ENCODE assay signal across 1 cellular context in the genomic region with DNA sequence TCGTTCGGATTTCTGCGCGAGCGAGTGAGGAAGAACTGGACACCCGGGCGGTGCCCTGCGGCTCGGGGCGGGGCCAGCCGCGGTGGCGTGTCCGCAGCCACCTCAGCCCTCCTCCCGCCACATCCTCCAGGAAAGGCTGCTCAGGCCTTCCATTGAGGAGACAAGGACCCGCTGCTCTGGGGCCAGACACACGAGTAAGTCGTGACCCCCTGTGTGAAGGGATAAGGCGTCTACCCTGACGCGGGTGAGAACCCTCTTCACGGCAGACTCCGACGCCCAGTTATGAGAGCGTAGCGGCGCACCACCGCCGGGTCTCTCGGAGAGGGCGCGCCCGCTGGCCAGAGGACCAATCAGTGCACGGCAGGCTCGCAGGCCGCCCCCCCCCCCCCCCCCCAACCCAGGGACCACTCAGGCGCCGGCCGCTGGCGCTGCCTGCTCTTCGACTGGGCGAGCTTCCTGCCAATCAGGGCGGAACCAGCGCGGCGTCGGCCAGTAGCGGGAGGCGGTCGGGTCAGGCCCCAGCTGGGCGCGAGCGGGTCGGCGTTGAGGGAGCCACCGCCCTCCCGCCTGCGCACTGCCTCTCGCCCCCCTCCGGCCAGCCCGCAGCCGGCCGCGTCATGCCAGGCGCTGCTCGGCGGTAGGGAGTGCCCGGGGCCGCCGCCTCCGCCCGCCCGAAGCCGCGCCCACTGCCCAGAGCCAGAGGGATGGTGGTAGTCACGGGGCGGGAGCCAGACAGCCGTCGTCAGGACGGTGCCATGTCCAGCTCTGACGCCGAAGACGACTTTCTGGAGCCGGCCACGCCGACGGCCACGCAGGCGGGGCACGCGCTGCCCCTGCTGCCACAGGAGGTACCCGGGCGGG.
TF ChIP-seq lines count a peak whose summit lies in the region.

TSS of gene KCTD7 (plus strand) at position 521 of the 861 bp plus-strand sequence. CDS start at position 705, 184 bp downstream.

TF ChIP-seq in HepG2, 621 proteins besides CTCF, POLR2A, EP300 and RAD21 (continued from another document and continues in another):
- peak; percentile 27 for TF ChIP-seq TBL1XR1 (IDR thresholded peaks at IDR 0.05; ENCODE audit: borderline replicate concordance, low read length, partially characterized antibody)
- TF ChIP-seq ZFYVE20 (CRISPR knock-in tag; IDR thresholded peaks at IDR 0.05; ENCODE audit: borderline replicate concordance, low read depth), result no peak
- no peak for TF ChIP-seq ZBTB42 (CRISPR knock-in tag; IDR thresholded peaks at IDR 0.05)
- TF ChIP-seq RXRB (CRISPR knock-in tag; IDR thresholded peaks at IDR 0.05; ENCODE audit: borderline replicate concordance), result peak; percentile 30; the same call in 1 of the 2 replicates
- peak; percentile 42 for TF ChIP-seq SRSF1 (optimal IDR thresholded peaks at IDR 0.05; ENCODE audit: low read depth, low read length)
- TF ChIP-seq ELF3 (CRISPR knock-in tag; IDR thresholded peaks at IDR 0.05), result no peak; the same call in none of the 2 replicates
- TF ChIP-seq TGIF2 (CRISPR knock-in tag; IDR thresholded peaks at IDR 0.05), result peak; percentile 46; the same call in 1 of the 2 replicates
- peak; percentile 68 for TF ChIP-seq KAT8 (CRISPR knock-in tag; IDR thresholded peaks at IDR 0.05)
- TF ChIP-seq, protein P1, sequence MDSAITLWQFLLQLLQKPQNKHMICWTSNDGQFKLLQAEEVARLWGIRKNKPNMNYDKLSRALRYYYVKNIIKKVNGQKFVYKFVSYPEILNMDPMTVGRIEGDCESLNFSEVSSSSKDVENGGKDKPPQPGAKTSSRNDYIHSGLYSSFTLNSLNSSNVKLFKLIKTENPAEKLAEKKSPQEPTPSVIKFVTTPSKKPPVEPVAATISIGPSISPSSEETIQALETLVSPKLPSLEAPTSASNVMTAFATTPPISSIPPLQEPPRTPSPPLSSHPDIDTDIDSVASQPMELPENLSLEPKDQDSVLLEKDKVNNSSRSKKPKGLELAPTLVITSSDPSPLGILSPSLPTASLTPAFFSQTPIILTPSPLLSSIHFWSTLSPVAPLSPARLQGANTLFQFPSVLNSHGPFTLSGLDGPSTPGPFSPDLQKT (CRISPR knock-in tag; IDR thresholded peaks at IDR 0.05; ENCODE audit: borderline replicate concordance), result no peak
- TF ChIP-seq ZNF772 (CRISPR knock-in tag; IDR thresholded peaks at IDR 0.05), result peak; percentile 42; the same call in 1 of the 2 replicates
- no peak for TF ChIP-seq ZNF567 (CRISPR knock-in tag; IDR thresholded peaks at IDR 0.05; ENCODE audit: borderline replicate concordance)
- TF ChIP-seq ZNF280B (CRISPR knock-in tag; IDR thresholded peaks at IDR 0.05; ENCODE audit: borderline replicate concordance), result peak; percentile 54; the same call in 1 of the 2 replicates
- peak; percentile 76 for TF ChIP-seq BORCS8-MEF2B (CRISPR knock-in tag; IDR thresholded peaks at IDR 0.05)
- no peak for TF ChIP-seq NONO (IDR thresholded peaks at IDR 0.05)
- peak; percentile 76; the same call in 1 of the 2 replicates for TF ChIP-seq NONO (CRISPR knock-in tag; conservative IDR thresholded peaks at IDR 0.05)
- TF ChIP-seq IRF1 (CRISPR knock-in tag; IDR thresholded peaks at IDR 0.05; ENCODE audit: low read depth), result no peak
- TF ChIP-seq ZNF343 (CRISPR knock-in tag; IDR thresholded peaks at IDR 0.05), result 0 out of 2 replicates have a peak, but pooled peaks have one; percentile 80
- TF ChIP-seq ZFP36L1 (CRISPR knock-in tag; IDR thresholded peaks at IDR 0.05), result 0 out of 2 replicates have a peak, but pooled peaks have one; percentile 47
- TF ChIP-seq ZSCAN21 (CRISPR knock-in tag; IDR thresholded peaks at IDR 0.05; ENCODE audit: borderline replicate concordance), result peak; percentile 84
- TF ChIP-seq ATF6 (CRISPR knock-in tag; conservative IDR thresholded peaks at IDR 0.05), result no peak
- TF ChIP-seq GABPB1 (CRISPR knock-in tag; IDR thresholded peaks at IDR 0.05), result peak; percentile 63
- peak; percentile 73 for TF ChIP-seq ASH2L (IDR thresholded peaks at IDR 0.05; ENCODE audit: insufficient read length, low read depth, low read length)
- TF ChIP-seq ZNF790 (CRISPR knock-in tag; IDR thresholded peaks at IDR 0.05; ENCODE audit: borderline replicate concordance), result peak; percentile 74; the same call in 1 of the 2 replicates
- no peak for TF ChIP-seq TRAFD1 (CRISPR knock-in tag; IDR thresholded peaks at IDR 0.05; ENCODE audit: borderline replicate concordance)
- TF ChIP-seq CAMTA2 (CRISPR knock-in tag; IDR thresholded peaks at IDR 0.05; ENCODE audit: borderline replicate concordance), result no peak
- TF ChIP-seq NFE2L2 (IDR thresholded peaks at IDR 0.05; ENCODE audit: low read length), result no peak
- TF ChIP-seq U2AF2 (IDR thresholded peaks at IDR 0.05; ENCODE audit: low read depth, low read length), result no peak
- peak; percentile 37; the same call in 1 of the 2 replicates for TF ChIP-seq ZBTB7A (CRISPR knock-in tag; IDR thresholded peaks at IDR 0.05)
- TF ChIP-seq TAF1 (CRISPR knock-in tag; IDR thresholded peaks at IDR 0.05), result peak; percentile 90
- TF ChIP-seq SIN3B (IDR thresholded peaks at IDR 0.05; ENCODE audit: low read length), result peak; percentile 24; the same call in 1 of the 2 replicates
- TF ChIP-seq KDM5A (IDR thresholded peaks at IDR 0.05; ENCODE audit: borderline replicate concordance, low read length), result peak; percentile 36; the same call in 1 of the 2 replicates
- no peak for TF ChIP-seq NR1H2 (CRISPR knock-in tag; IDR thresholded peaks at IDR 0.05; ENCODE audit: borderline replicate concordance, low read depth)
- TF ChIP-seq SKI (IDR thresholded peaks at IDR 0.05; ENCODE audit: partially characterized antibody), result peak; percentile 27
- TF ChIP-seq ZHX1 (CRISPR knock-in tag; IDR thresholded peaks at IDR 0.05; ENCODE audit: low read depth), result 0 out of 2 replicates have a peak, but pooled peaks have one; percentile 52
- peak; percentile 82 for TF ChIP-seq UBTF (CRISPR knock-in tag; IDR thresholded peaks at IDR 0.05)
- TF ChIP-seq ZBTB34 (CRISPR knock-in tag; IDR thresholded peaks at IDR 0.05), result peak; percentile 77; the same call in 1 of the 2 replicates
- TF ChIP-seq, protein P2, sequence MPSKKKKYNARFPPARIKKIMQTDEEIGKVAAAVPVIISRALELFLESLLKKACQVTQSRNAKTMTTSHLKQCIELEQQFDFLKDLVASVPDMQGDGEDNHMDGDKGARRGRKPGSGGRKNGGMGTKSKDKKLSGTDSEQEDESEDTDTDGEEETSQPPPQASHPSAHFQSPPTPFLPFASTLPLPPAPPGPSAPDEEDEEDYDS (CRISPR knock-in tag; IDR thresholded peaks at IDR 0.05), result peak; percentile 78
- peak; percentile 67; the same call in 1 of the 2 replicates for TF ChIP-seq AHR (CRISPR knock-in tag; IDR thresholded peaks at IDR 0.05)
- no peak for TF ChIP-seq FOXJ3 (CRISPR knock-in tag; IDR thresholded peaks at IDR 0.05; ENCODE audit: borderline replicate concordance)
- TF ChIP-seq ZC3H4 (CRISPR knock-in tag; IDR thresholded peaks at IDR 0.05; ENCODE audit: borderline replicate concordance), result no peak
- TF ChIP-seq, protein P3, sequence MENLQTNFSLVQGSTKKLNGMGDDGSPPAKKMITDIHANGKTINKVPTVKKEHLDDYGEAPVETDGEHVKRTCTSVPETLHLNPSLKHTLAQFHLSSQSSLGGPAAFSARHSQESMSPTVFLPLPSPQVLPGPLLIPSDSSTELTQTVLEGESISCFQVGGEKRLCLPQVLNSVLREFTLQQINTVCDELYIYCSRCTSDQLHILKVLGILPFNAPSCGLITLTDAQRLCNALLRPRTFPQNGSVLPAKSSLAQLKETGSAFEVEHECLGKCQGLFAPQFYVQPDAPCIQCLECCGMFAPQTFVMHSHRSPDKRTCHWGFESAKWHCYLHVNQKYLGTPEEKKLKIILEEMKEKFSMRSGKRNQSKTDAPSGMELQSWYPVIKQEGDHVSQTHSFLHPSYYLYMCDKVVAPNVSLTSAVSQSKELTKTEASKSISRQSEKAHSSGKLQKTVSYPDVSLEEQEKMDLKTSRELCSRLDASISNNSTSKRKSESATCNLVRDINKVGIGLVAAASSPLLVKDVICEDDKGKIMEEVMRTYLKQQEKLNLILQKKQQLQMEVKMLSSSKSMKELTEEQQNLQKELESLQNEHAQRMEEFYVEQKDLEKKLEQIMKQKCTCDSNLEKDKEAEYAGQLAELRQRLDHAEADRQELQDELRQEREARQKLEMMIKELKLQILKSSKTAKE (CRISPR knock-in tag; IDR thresholded peaks at IDR 0.05; ENCODE audit: borderline replicate concordance), result peak; percentile 32; the same call in 1 of the 2 replicates
